In genomic region chr3:122021811-122022401, GRCh38 we compare ENCODE assay signal across 8 cellular contexts. TPM values are rescaled to one million over a fixed set of nuclear protein-coding genes. Genes with fewer than 3 reads are reported as not detected.
DNase-seq lines count a peak whose midpoint lies in the region; ATAC-seq lines count a peak whose summit lies in the region.

TSS of gene ILDR1 (minus strand) at chr3:122022247. CDS start at chr3:122022077, 170 bp downstream.

- H3K4me1 ChIP-seq in mesenchymal stem cell (ENCODE audit: control insufficient read depth, insufficient read depth, low read depth, low read length): peaks cover 7% of the 10 kb centered on the region

- peaks cover 17% of the 10 kb centered on the region for H3K27me3 Mint-ChIP-seq in activated T-helper 2 cell treated with anti-CD3 and anti-CD28 coated beads, Interferon-gamma antibody, Interleukin-2, Interleukin-4, amounts not matched to agents 10 μg/mL and 5 μg/mL and 100 μg/mL, durations not matched to agents 14 hours and 24 hours and 36 hours (ENCODE audit: low read depth)

- no peaks in the 10 kb centered on the region for H3K9me3 ChIP-seq in mesenchymal stem cell (ENCODE audit: control insufficient read depth, low read length)

- 4% methylated on average over 31 of the region's 43 CpGs for WGBS in mesenchymal stem cell

- in situ Hi-C loops in G401 (cut with HindIII; ENCODE audit: low sequenced_read_pairs): no loop called here

- H2AFZ ChIP-seq in mesenchymal stem cell (ENCODE audit: low read depth, low read length): no peak within 1 kb of the TSS

- ATAC-seq in GM18907 (IDR thresholded peaks at IDR 0.05; ENCODE audit: unreplicated experiment): peak; percentile 50

- no peak within 1 kb of the TSS for H3K4ac ChIP-seq in mesenchymal stem cell (ENCODE audit: low read depth in 1 of 2, low read length in 2 of 2)

- H3K4me3 Mint-ChIP-seq in activated T-helper 2 cell treated with anti-CD3 and anti-CD28 coated beads, Interferon-gamma antibody, Interleukin-2, Interleukin-4, amounts not matched to agents 10 μg/mL and 5 μg/mL and 100 μg/mL, durations not matched to agents 14 hours and 24 hours and 36 hours (ENCODE audit: low read depth): peak within 1 kb of the TSS; percentile 73

- H3K4me1 Mint-ChIP-seq in activated T-helper 2 cell treated with anti-CD3 and anti-CD28 coated beads, Interferon-gamma antibody, Interleukin-2, Interleukin-4, amounts not matched to agents 10 μg/mL and 5 μg/mL and 100 μg/mL, durations not matched to agents 14 hours and 24 hours and 36 hours (ENCODE audit: low read depth): peaks cover 25% of the 10 kb centered on the region

- peak within 1 kb of the TSS; percentile 29 for H3K4me3 ChIP-seq in Jurkat, Clone E6-1 (ENCODE audit: low read length)
- no peak within 1 kb of the TSS for H3K4me3 ChIP-seq in mesenchymal stem cell (ENCODE audit: insufficient read depth in 1 of 2, low read depth in 1 of 2, low read length in 2 of 2)

- H3K36me3 Mint-ChIP-seq in activated T-helper 2 cell treated with anti-CD3 and anti-CD28 coated beads, Interferon-gamma antibody, Interleukin-2, Interleukin-4, amounts not matched to agents 10 μg/mL and 5 μg/mL and 100 μg/mL, durations not matched to agents 14 hours and 24 hours and 36 hours (ENCODE audit: low read depth): no peaks in the 10 kb centered on the region

- H4K91ac ChIP-seq in mesenchymal stem cell (ENCODE audit: low read length): no peak within 1 kb of the TSS

- no peak within 1 kb of the TSS for H3K23ac ChIP-seq in mesenchymal stem cell (ENCODE audit: low read length in 2 of 2)

- H2BK120ac ChIP-seq in mesenchymal stem cell (ENCODE audit: low read depth, low read length): no peak within 1 kb of the TSS

- H3K14ac ChIP-seq in mesenchymal stem cell (ENCODE audit: low read length in 2 of 2): no peak within 1 kb of the TSS

- peak; percentile 41 for DNase-seq in 8988T
- DNase-seq in Jurkat, Clone E6-1 (ENCODE audit: low read depth, low spot score): no peak
- DNase-seq in activated T-helper 2 cell treated with anti-CD3 and anti-CD28 coated beads, Interferon-gamma antibody, Interleukin-2, Interleukin-4, amounts not matched to agents 10 μg/mL and 5 μg/mL and 100 μg/mL, durations not matched to agents 14 hours and 24 hours and 36 hours (ENCODE audit: low spot score): peak; percentile 18
- DNase-seq in mesenchymal stem cell: no peak
- no peak for DNase-seq in G401 (ENCODE audit: low spot score)
- DNase-seq in hypothalamus (lab: John Stamatoyannopoulos, UW): no peak
- DNase-seq in H4 (ENCODE audit: low spot score): no peak

- no peaks in the 10 kb centered on the region for H3K36me3 ChIP-seq in mesenchymal stem cell (ENCODE audit: control insufficient read depth in 1 of 2, insufficient read depth in 2 of 2, low read depth in 1 of 2, low read length in 2 of 2)

- H3K27me3 ChIP-seq in mesenchymal stem cell (ENCODE audit: control insufficient read depth in 1 of 2, insufficient read depth in 1 of 2, low read length in 2 of 2): peaks cover 23 to 35% of the 10 kb centered on the region in 2 experiments

- no peaks in the 10 kb centered on the region for H3K79me1 ChIP-seq in mesenchymal stem cell (replicated peaks; ENCODE audit: low read length, poor library complexity, severe bottlenecking)

- H2BK5ac ChIP-seq in mesenchymal stem cell (ENCODE audit: low read depth, low read length, poor library complexity, severe bottlenecking): no peak within 1 kb of the TSS

- H2BK12ac ChIP-seq in mesenchymal stem cell (ENCODE audit: low read length in 2 of 2): no peak within 1 kb of the TSS

- H3K9ac ChIP-seq in mesenchymal stem cell (ENCODE audit: low read length): no peak within 1 kb of the TSS

- no peak within 1 kb of the TSS for H3K18ac ChIP-seq in mesenchymal stem cell (ENCODE audit: low read depth in 1 of 2, low read length in 2 of 2)

- H3K4me2 ChIP-seq in mesenchymal stem cell (ENCODE audit: low read length, poor library complexity, severe bottlenecking): peak within 1 kb of the TSS; percentile 81

- intact Hi-C loops in activated T-helper 2 cell treated with anti-CD3 and anti-CD28 coated beads, Interferon-gamma antibody, Interleukin-2, Interleukin-4, amounts not matched to agents 10 μg/mL and 5 μg/mL and 100 μg/mL, durations not matched to agents 14 hours and 24 hours and 36 hours (cut with micrococcal nuclease): no loop called here

- H3K27ac ChIP-seq in mesenchymal stem cell (ENCODE audit: low read length, poor library complexity, severe bottlenecking): no peak within 1 kb of the TSS

- H2AK5ac ChIP-seq in mesenchymal stem cell (ENCODE audit: low read length, severe bottlenecking): no peak within 1 kb of the TSS

- no peak within 1 kb of the TSS for H2BK15ac ChIP-seq in mesenchymal stem cell (ENCODE audit: low read depth, poor library complexity, severe bottlenecking)

- H3K9me3 Mint-ChIP-seq in activated T-helper 2 cell treated with anti-CD3 and anti-CD28 coated beads, Interferon-gamma antibody, Interleukin-2, Interleukin-4, amounts not matched to agents 10 μg/mL and 5 μg/mL and 100 μg/mL, durations not matched to agents 14 hours and 24 hours and 36 hours: peaks cover 3% of the 10 kb centered on the region

- peak within 1 kb of the TSS; percentile 15 for H4K8ac ChIP-seq in mesenchymal stem cell (ENCODE audit: low read length)

- H3K27ac Mint-ChIP-seq in activated T-helper 2 cell treated with anti-CD3 and anti-CD28 coated beads, Interferon-gamma antibody, Interleukin-2, Interleukin-4, amounts not matched to agents 10 μg/mL and 5 μg/mL and 100 μg/mL, durations not matched to agents 14 hours and 24 hours and 36 hours: no peak within 1 kb of the TSS

RNA-seq across cellular contexts. Expression of gene ILDR1, which starts in this region (rescaled TPM):
- not detected for polyA plus RNA-seq in Jurkat, Clone E6-1 (2012; ENCODE audit: insufficient read depth, insufficient read length)
- total RNA-seq in activated T-helper 2 cell treated with anti-CD3 and anti-CD28 coated beads, Interferon-gamma antibody, Interleukin-2, Interleukin-4, amounts not matched to agents 10 μg/mL and 5 μg/mL and 100 μg/mL, durations not matched to agents 14 hours and 24 hours and 36 hours: 0.21 and 0.28 TPM in 2 replicates
- not detected for polyA plus RNA-seq in mesenchymal stem cell (2013, experiment 1 of 2)
- polyA plus RNA-seq in mesenchymal stem cell (2013, experiment 2 of 2): not detected
- not detected in 2 replicates for total RNA-seq in G401 (2014; rRNA removed; shearing (Covaris generic))
- total RNA-seq in H4 (2014; rRNA removed; shearing (Covaris generic)): not detected in 2 replicates

Comparison
In these comparisons a context has a peak if more than half of its experiments do, and no peak if none do; other contexts are left out.
1. Peak in DNase-seq in activated T-helper 2 cell treated with anti-CD3 and anti-CD28 coated beads, Interferon-gamma antibody, Interleukin-2, Interleukin-4, amounts not matched to agents 10 μg/mL and 5 μg/mL and 100 μg/mL, durations not matched to agents 14 hours and 24 hours and 36 hours; RNA of the gene not detected or under 1 TPM.